8 cellular contexts compared by ENCODE assay signal in the genomic region with DNA sequence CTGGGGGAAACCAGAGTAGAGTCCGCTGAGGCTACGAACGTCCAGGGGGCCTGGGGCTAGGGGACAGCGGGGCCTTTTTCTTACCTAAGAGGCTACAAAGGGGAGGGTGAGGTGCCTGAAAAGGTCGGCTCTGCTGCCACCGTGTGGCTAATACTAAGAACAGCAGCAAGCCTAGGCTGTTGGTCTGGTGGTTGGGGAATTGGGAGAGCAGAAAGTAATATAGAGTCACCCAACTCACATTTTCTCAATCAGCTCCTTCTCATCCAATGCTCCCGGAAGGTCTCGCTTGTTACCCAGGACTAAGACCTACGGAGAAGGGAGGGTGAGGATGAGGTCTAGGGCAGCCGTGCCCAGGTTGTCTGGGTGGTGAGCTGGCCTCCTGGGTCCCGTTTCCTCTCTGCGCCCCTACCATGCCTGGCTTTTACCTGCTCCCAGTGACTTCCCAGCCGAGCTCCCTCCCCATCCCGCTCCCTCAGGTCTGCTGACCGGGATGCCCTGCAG. TPM values are rescaled to one million over a fixed set of nuclear protein-coding genes. Genes with fewer than 3 reads are reported as not detected.
DNase-seq lines count a peak whose midpoint lies in the region; ATAC-seq, FAIRE-seq and TF ChIP-seq lines count a peak whose summit lies in the region.

No MANE protein-coding gene starts in this region.

- DNase-seq in AG09309 (ENCODE audit: low read depth) (no peak), LHCN-M2 (ENCODE audit: low read depth) (peak; percentile 37), RCC 7860 (ENCODE audit: low spot score) (peak; percentile 57), occipital lobe (lab: John Stamatoyannopoulos, UW) (peak; percentile 63)
- peak; percentile 82 for DNase-seq in activated effector memory CD4-positive, alpha-beta T cell treated with anti-CD3 and anti-CD28 coated beads, Interleukin-2, amount 50 U/mL, for 16 hours

- no peaks in the 10 kb centered on the region for H3K27me3 ChIP-seq in gastroesophageal sphincter

- TF ChIP-seq EP300 in gastroesophageal sphincter (IDR thresholded peaks at IDR 0.05), result no peak

- TF ChIP-seq POLR2A in gastroesophageal sphincter (IDR thresholded peaks at IDR 0.05), result no peak

- TF ChIP-seq CTCF in AG09309 (IDR thresholded peaks at IDR 0.05; ENCODE audit: control insufficient read depth, insufficient read depth, low read depth, low read length, missing control alignments), result peak; percentile 87
- TF ChIP-seq CTCF in gastroesophageal sphincter (IDR thresholded peaks at IDR 0.05), result peak in 3 of 4 experiments; percentile 81 to 93 (median 82)

- peak; percentile 73 for ATAC-seq in GM18517 (IDR thresholded peaks at IDR 0.05; ENCODE audit: unreplicated experiment)
- ATAC-seq in gastroesophageal sphincter, result peak; percentile 49
- ATAC-seq in HG02870 (IDR thresholded peaks at IDR 0.05; ENCODE audit: unreplicated experiment), result no peak

- H3K4me3 ChIP-seq in AG09309 (ENCODE audit: control insufficient read depth, low read depth, low read length), result no peak overlapping the region
- H3K4me3 ChIP-seq in gastroesophageal sphincter, result no peak overlapping the region

- 0% methylated on average over 2 of the region's 15 CpGs; no CpG with 5 or more reads in 1 of the 2 donors for WGBS in gastroesophageal sphincter (ENCODE audit: low coverage in 1 of 2), 2 donors

- H3K9me3 ChIP-seq in gastroesophageal sphincter, result no peaks in the 10 kb centered on the region

- peak overlapping the region; percentile 5 to 93 (median 62) for H3K27ac ChIP-seq in gastroesophageal sphincter

- no peak for FAIRE-seq in RCC 7860 (lab: Jason Lieb, UNC)

- H3K36me3 ChIP-seq in gastroesophageal sphincter, result peaks cover 0 to 67% of the 10 kb centered on the region in 2 donors

- peaks cover 3 to 79% (median 25%) of the 10 kb centered on the region in 3 donors for H3K4me1 ChIP-seq in gastroesophageal sphincter

RNA-seq across cellular contexts. Expression of gene ARL8A, which starts 9.3 kb away (rescaled TPM):
- total RNA-seq in LHCN-M2 (2014; rRNA removed) (25.6 and 28.1 TPM in 2 replicates), gastroesophageal sphincter (10 to 100 TPM; 34.9 to 57.5 (median 43.6) TPM), occipital lobe (77.0 TPM)
- polyA plus RNA-seq in LHCN-M2 (2012), result 32.5 TPM

RNA-seq across cellular contexts. Expression of gene GPR37L1, which starts 12.6 kb away (rescaled TPM):
- 0.06 TPM in 1 of 2 replicates, not detected in the other for total RNA-seq in LHCN-M2 (2014; rRNA removed)
- polyA plus RNA-seq in LHCN-M2 (2012), result 0.04 TPM
- total RNA-seq in gastroesophageal sphincter, result under 1 TPM; 0.16 to 0.39 (median 0.27) TPM
- total RNA-seq in occipital lobe, result 1.1 TPM

RNA-seq across cellular contexts. Expression of gene PTPN7, which starts 25.1 kb away (rescaled TPM):
- total RNA-seq in LHCN-M2 (2014; rRNA removed), result not detected in 2 replicates
- not detected for polyA plus RNA-seq in LHCN-M2 (2012)
- total RNA-seq in gastroesophageal sphincter, result 1 to 10 TPM in 3 of 4 donors, under 1 TPM in 1; 0.78 to 2.0 (median 1.7) TPM
- 0.16 TPM for total RNA-seq in occipital lobe

RNA-seq across cellular contexts. Expression of gene LGR6, which starts 58.3 kb away (rescaled TPM):
- total RNA-seq in LHCN-M2 (2014; rRNA removed) (not detected in 2 replicates), gastroesophageal sphincter (1 to 10 TPM in 1 of 4 donors, under 1 TPM in 3; 0.12 to 2.8 (median 0.48) TPM), occipital lobe (0.62 TPM)
- polyA plus RNA-seq in LHCN-M2 (2012), result 0.07 TPM
